20 cellular contexts compared by ENCODE assay signal in genomic region chr1:182680408-182680807, GRCh38. TPM values are rescaled to one million over a fixed set of nuclear protein-coding genes. Genes with fewer than 3 reads are reported as not detected.
"Had no signal": no experiment of that assay in that cellular context is flagged by ENCODE, and none has a peak within 500 bp of the region (broad histone marks: within the 10 kb centered on the region; RNA-seq: fewer than 3 reads in every experiment).

No MANE protein-coding gene starts in this region.

- FAIRE-seq: endometrium, islet of Langerhans, pancreas, small intestine had no signal

- DNase-seq: effector memory CD4-positive, alpha-beta T cell; gastrocnemius medialis; mesendoderm; naive B cell; occipital lobe; pancreas; right cardiac atrium; stimulated activated CD4-positive, alpha-beta T cell treated with anti-CD3 and anti-CD28 coated beads, Interleukin-12 subunit alpha, Interleukin-12 subunit beta, amount 100 ng/mL, for 4 hours; stimulated activated naive CD4-positive, alpha-beta T cell treated with Interleukin-2 at 50 U/mL for 16 hours; trophoblast cell had no signal

- H3K9me3 Mint-ChIP-seq: naive B cell, nephron had no signal

- ATAC-seq: gastrocnemius medialis, pancreas had no signal

- H3K36me3 Mint-ChIP-seq: naive B cell had no signal

- H3K9me3 ChIP-seq: esophagus muscularis mucosa, gastrocnemius medialis, heart right ventricle, pancreas had no signal

- H3K27ac Mint-ChIP-seq: naive B cell, nephron, progenitor cell of endocrine pancreas had no signal

- H3K27me3 ChIP-seq: pancreas had no signal

- H3K4me1 ChIP-seq: pancreas had no signal

- H3K4me3 Mint-ChIP-seq: naive B cell, nephron had no signal

- H3K4me3 ChIP-seq: esophagus muscularis mucosa, gastrocnemius medialis, heart right ventricle, pancreas had no signal

- H3K27ac ChIP-seq: esophagus muscularis mucosa, gastrocnemius medialis, pancreas had no signal

- H3K36me3 ChIP-seq: esophagus muscularis mucosa, gastrocnemius medialis, heart right ventricle, pancreas had no signal

RNA-seq across cellular contexts. Expression of gene RGS8, which starts 4.0 kb away (rescaled TPM):
- total RNA-seq: fibroblast of villous mesenchyme, gastrocnemius medialis, lung microvascular endothelial cell, pancreas had no signal
- polyA plus RNA-seq: heart right ventricle, liver had no signal
